In the genomic region with DNA sequence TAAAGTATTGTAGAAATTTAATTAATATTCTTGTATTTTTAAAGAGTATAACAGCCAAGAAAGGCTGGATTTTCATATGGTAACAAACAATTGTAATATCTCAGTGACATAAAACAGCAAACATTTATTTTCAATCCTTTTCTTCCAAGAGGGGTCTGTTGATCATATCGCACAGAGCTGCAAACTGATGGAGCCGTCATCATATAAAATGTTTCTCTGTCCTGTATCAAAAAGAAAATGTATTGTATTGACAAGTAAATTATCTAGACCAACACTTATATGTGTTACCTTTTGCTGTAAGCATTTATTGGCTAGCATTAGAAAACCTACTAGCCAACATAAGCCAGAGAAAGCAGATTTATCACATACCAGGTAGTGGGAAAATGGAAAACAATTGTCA, we compare ENCODE assay signal across 24 cellular contexts.
"Had no signal": no experiment of that assay in that cellular context is flagged by ENCODE, and none has a peak within 500 bp of the region (broad histone marks: within the 10 kb centered on the region; RNA-seq: fewer than 3 reads in every experiment).

No MANE protein-coding gene starts in this region.

- DNase-seq: colonic mucosa; cortex of kidney; dermis blood vessel endothelial cell; dorsolateral prefrontal cortex; effector CD4-positive, alpha-beta T cell; effector CD8-positive, alpha-beta T cell; effector memory CD4-positive, alpha-beta T cell; effector memory CD8-positive, alpha-beta T cell; endodermal cell; erythroblast; esophagus squamous epithelium; foreskin fibroblast; foreskin keratinocyte; foreskin melanocyte; gastrocnemius medialis; glutamatergic neuron; head of caudate nucleus; heart left ventricle; heart right ventricle had no signal

- H3K27me3 ChIP-seq: colonic mucosa, dorsolateral prefrontal cortex, esophagus muscularis mucosa, esophagus squamous epithelium, foreskin keratinocyte, gastrocnemius medialis, gastroesophageal sphincter, heart left ventricle, heart right ventricle had no signal

- ATAC-seq: effector memory CD8-positive, alpha-beta T cell; esophagus mucosa; foreskin keratinocyte; gastrocnemius medialis; gastroesophageal sphincter; heart left ventricle; heart right ventricle had no signal

- H3K9me3 ChIP-seq: colonic mucosa, esophagus muscularis mucosa, gastrocnemius medialis, gastroesophageal sphincter had no signal

- H3K27ac ChIP-seq: colonic mucosa, coronary artery, dorsolateral prefrontal cortex, epithelial cell of prostate, esophagus muscularis mucosa, esophagus squamous epithelium, foreskin keratinocyte, gastrocnemius medialis, gastroesophageal sphincter, heart left ventricle, heart right ventricle had no signal

- H3K4me3 ChIP-seq: colonic mucosa, coronary artery, dorsolateral prefrontal cortex, esophagus muscularis mucosa, esophagus squamous epithelium, gastrocnemius medialis, gastroesophageal sphincter, heart left ventricle, heart right ventricle had no signal

- H3K4me1 ChIP-seq: colonic mucosa, esophagus muscularis mucosa, esophagus squamous epithelium, foreskin keratinocyte, gastrocnemius medialis, gastroesophageal sphincter, heart left ventricle, heart right ventricle had no signal

- H3K36me3 ChIP-seq: colonic mucosa, esophagus muscularis mucosa, esophagus squamous epithelium, gastrocnemius medialis, gastroesophageal sphincter, heart left ventricle, heart right ventricle had no signal
